In the genomic region with DNA sequence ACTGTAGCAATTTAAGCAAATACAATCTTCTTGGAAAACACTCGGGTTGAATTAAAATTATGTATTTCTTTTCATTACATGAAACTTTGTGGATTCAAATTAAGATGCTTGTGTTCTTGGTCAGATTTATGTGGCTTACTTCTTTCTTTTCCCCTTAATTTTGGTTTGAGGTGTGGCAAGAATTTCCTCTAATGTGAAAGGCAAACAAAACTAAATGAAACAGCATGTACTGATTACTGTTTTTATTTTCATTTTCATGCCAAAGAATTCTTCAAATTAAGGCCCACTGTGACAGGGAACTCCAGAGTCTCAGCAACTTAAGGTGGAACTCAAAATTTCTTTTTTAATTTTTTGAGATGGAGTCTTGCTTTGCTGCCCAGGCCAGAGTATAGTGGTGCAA, we compare ENCODE assay signal across 15 cellular contexts. TPM values are rescaled to one million over a fixed set of nuclear protein-coding genes. Genes with fewer than 3 reads are reported as not detected.
A peak's percentile ranks its signal among the peaks of the same experiment; 100 is the strongest.
DNase-seq lines count a peak whose midpoint lies in the region; ATAC-seq and TF ChIP-seq lines count a peak whose summit lies in the region.
"Had no signal": no experiment of that assay in that cellular context is flagged by ENCODE, and none has a peak within 500 bp of the region (broad histone marks: within the 10 kb centered on the region; RNA-seq: fewer than 3 reads in every experiment).

A gene with protein sequence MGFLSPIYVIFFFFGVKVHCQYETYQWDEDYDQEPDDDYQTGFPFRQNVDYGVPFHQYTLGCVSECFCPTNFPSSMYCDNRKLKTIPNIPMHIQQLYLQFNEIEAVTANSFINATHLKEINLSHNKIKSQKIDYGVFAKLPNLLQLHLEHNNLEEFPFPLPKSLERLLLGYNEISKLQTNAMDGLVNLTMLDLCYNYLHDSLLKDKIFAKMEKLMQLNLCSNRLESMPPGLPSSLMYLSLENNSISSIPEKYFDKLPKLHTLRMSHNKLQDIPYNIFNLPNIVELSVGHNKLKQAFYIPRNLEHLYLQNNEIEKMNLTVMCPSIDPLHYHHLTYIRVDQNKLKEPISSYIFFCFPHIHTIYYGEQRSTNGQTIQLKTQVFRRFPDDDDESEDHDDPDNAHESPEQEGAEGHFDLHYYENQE (minus strand): TSS at position 132 of the 400 bp plus-strand sequence. CDS start 6,913 bp downstream, outside the sequence.

- ATAC-seq in SK-N-SH treated with all-trans-retinoic acid at 6 μM for 48 hours (no peak; the same call in 2 of the 3 replicates), psoas muscle (no peak)
- no peak for ATAC-seq in activated CD4-positive, CD25-positive, alpha-beta regulatory T cell treated with anti-CD3 and anti-CD28 coated beads, Interleukin-2, amount 50 U/mL, for 24 hours
- ATAC-seq: effector memory CD8-positive, alpha-beta T cell had no signal

- no peak for TF ChIP-seq CTCF in SK-N-SH (IDR thresholded peaks at IDR 0.05)
- TF ChIP-seq CTCF in fibroblast of the aortic adventitia (IDR thresholded peaks at IDR 0.05; ENCODE audit: insufficient read depth, low read length): no peak
- TF ChIP-seq CTCF in psoas muscle (IDR thresholded peaks at IDR 0.05): no peak

- H3K4me3 ChIP-seq in SK-N-SH (ENCODE audit: low read depth in 2 of 2, low read length in 1 of 2) (no peak within 1 kb of the TSS), fibroblast of the aortic adventitia (ENCODE audit: low read depth, low read length) (peak within 1 kb of the TSS; percentile 13), psoas muscle (peak within 1 kb of the TSS; percentile 4)

- no peak within 1 kb of the TSS for H3K9ac ChIP-seq in SK-N-SH

- H3K4me1 ChIP-seq in SK-N-SH (ENCODE audit: control insufficient read depth in 1 of 2, insufficient read depth in 2 of 2, low read depth in 1 of 2, low read length in 1 of 2): peaks cover 9 to 16% of the 10 kb centered on the region in 2 experiments
- H3K4me1 ChIP-seq in psoas muscle: no peaks in the 10 kb centered on the region

- H3K9me3 ChIP-seq in SK-N-SH (no peaks in the 10 kb centered on the region), psoas muscle (no peaks in the 10 kb centered on the region)

- no peak for TF ChIP-seq EP300 in SK-N-SH (IDR thresholded peaks at IDR 0.05; ENCODE audit: borderline replicate concordance in 1 of 2, low read depth in 1 of 2, low read length in 1 of 2)

- H3K27me3 ChIP-seq in SK-N-SH (ENCODE audit: insufficient read depth) (no peaks in the 10 kb centered on the region), psoas muscle (ENCODE audit: insufficient read depth in 3 of 3, low read length in 2 of 3) (no peaks in the 10 kb centered on the region)

- H3K27ac ChIP-seq in SK-N-SH (ENCODE audit: low read depth in 2 of 2, low read length in 1 of 2) (peak within 1 kb of the TSS; percentile 70 to 77), psoas muscle (no peak within 1 kb of the TSS)

- 39% methylated on average over 1 of the region's 1 CpG for whole genome bisulfite sequencing in SK-N-SH (ENCODE audit: low lambda C conversion rate)
- 31 to 35% (median 33%) methylated on average over 1 of the region's 1 CpG for WGBS in psoas muscle, 3 donors

- no peak for DNase-seq in SK-N-SH
- peak; percentile 54 for DNase-seq in fibroblast of the aortic adventitia (ENCODE audit: low read depth)
- no peak for DNase-seq in psoas muscle
- no peak for DNase-seq in cerebellar nuclear complex (lab: John Stamatoyannopoulos, UW)
- DNase-seq in occipital lobe (lab: John Stamatoyannopoulos, UW): no peak
- DNase-seq in amniotic stem cell (lab: John Stamatoyannopoulos, UW): no peak
- DNase-seq: 8988T; activated T-cell treated with anti-CD3 and anti-CD28 coated beads, Interleukin-2, amount 50 U/mL, for 24 hours; amygdala; COR-L47; effector memory CD8-positive, alpha-beta T cell; NCI-H2171 treated with DMSO at 0.1 percent for 48 hours had no signal

- no peaks in the 10 kb centered on the region for H3K36me3 ChIP-seq in SK-N-SH (replicated peaks in 1 of 2; ENCODE audit: control insufficient read depth in 1 of 2, insufficient read depth in 2 of 2, low read length in 1 of 2)
- H3K36me3 ChIP-seq in psoas muscle (ENCODE audit: insufficient read depth in 1 of 2, low read depth in 1 of 2): no peaks in the 10 kb centered on the region

- peak within 1 kb of the TSS; percentile 73 for H2AFZ ChIP-seq in SK-N-SH (ENCODE audit: low read depth)

- peaks cover 5% of the 10 kb centered on the region for H3F3A ChIP-seq in SK-N-SH (replicated peaks; ENCODE audit: insufficient read depth)

- no peaks in the 10 kb centered on the region for H3K79me2 ChIP-seq in SK-N-SH (ENCODE audit: insufficient read depth)

- H3K4me2 ChIP-seq in SK-N-SH: peak within 1 kb of the TSS; percentile 22; the same call in 1 of the 2 replicates

- TF ChIP-seq RAD21 in SK-N-SH (IDR thresholded peaks at IDR 0.05; ENCODE audit: low read length): no peak

- H3K9me2 ChIP-seq in SK-N-SH: no peaks in the 10 kb centered on the region

- CTCF ChIA-PET in SK-N-SH (lab: Yijun Ruan, JAX): interaction anchor here (1.3 to 1.6 kb wide), 2 partner anchors 15 to 96 kb away, joined by 3 to 7 read pairs; no protein-coding TSS in a partner anchor

- intact Hi-C loops in psoas muscle (cut with DNase I): no loop called here

- H4K20me1 ChIP-seq in SK-N-SH (ENCODE audit: insufficient read depth): no peaks in the 10 kb centered on the region

- POLR2A ChIA-PET in SK-N-SH (lab: Yijun Ruan, JAX): no interaction called here

TF ChIP-seq in SK-N-SH, 30 proteins besides CTCF, POLR2A, EP300 and RAD21:
- TF ChIP-seq RCOR1 (IDR thresholded peaks at IDR 0.05; ENCODE audit: low read length): no peak
- no peak for TF ChIP-seq NRF1 (IDR thresholded peaks at IDR 0.05; ENCODE audit: low read depth, low read length)
- TF ChIP-seq TEAD4 (IDR thresholded peaks at IDR 0.05; ENCODE audit: borderline replicate concordance, insufficient read depth): no peak
- TF ChIP-seq TAF1 (IDR thresholded peaks at IDR 0.05; ENCODE audit: borderline replicate concordance, low read depth, low read length): no peak
- TF ChIP-seq GABPA (IDR thresholded peaks at IDR 0.05; ENCODE audit: low read depth): no peak
- no peak for TF ChIP-seq POLR2AphosphoS5 (IDR thresholded peaks at IDR 0.05; ENCODE audit: low read depth, low read length)

TF ChIP-seq in SK-N-SH treated with all-trans-retinoic acid at 6 μM for 48 hours, 23 proteins besides CTCF, POLR2A, EP300 and RAD21:
- TF ChIP-seq BACH2 (CRISPR knock-in tag; IDR thresholded peaks at IDR 0.05; ENCODE audit: borderline replicate concordance) (no peak), OSR1 (CRISPR knock-in tag; IDR thresholded peaks at IDR 0.05) (no peak), ESRRG (CRISPR knock-in tag; IDR thresholded peaks at IDR 0.05) (no peak), ZFP3 (CRISPR knock-in tag; IDR thresholded peaks at IDR 0.05) (no peak), ZNF8 (CRISPR knock-in tag; IDR thresholded peaks at IDR 0.05) (no peak), RARB (CRISPR knock-in tag; IDR thresholded peaks at IDR 0.05) (no peak), TOX (CRISPR knock-in tag; IDR thresholded peaks at IDR 0.05; ENCODE audit: borderline replicate concordance) (no peak), ZC3H10 (CRISPR knock-in tag; IDR thresholded peaks at IDR 0.05) (no peak), TCF4 (CRISPR knock-in tag; IDR thresholded peaks at IDR 0.05; ENCODE audit: borderline replicate concordance) (no peak), ZFP30 (CRISPR knock-in tag; IDR thresholded peaks at IDR 0.05) (no peak), ZNF70 (CRISPR knock-in tag; IDR thresholded peaks at IDR 0.05) (no peak), ISL1 (CRISPR knock-in tag; IDR thresholded peaks at IDR 0.05) (no peak)
- TF ChIP-seq, protein P1, sequence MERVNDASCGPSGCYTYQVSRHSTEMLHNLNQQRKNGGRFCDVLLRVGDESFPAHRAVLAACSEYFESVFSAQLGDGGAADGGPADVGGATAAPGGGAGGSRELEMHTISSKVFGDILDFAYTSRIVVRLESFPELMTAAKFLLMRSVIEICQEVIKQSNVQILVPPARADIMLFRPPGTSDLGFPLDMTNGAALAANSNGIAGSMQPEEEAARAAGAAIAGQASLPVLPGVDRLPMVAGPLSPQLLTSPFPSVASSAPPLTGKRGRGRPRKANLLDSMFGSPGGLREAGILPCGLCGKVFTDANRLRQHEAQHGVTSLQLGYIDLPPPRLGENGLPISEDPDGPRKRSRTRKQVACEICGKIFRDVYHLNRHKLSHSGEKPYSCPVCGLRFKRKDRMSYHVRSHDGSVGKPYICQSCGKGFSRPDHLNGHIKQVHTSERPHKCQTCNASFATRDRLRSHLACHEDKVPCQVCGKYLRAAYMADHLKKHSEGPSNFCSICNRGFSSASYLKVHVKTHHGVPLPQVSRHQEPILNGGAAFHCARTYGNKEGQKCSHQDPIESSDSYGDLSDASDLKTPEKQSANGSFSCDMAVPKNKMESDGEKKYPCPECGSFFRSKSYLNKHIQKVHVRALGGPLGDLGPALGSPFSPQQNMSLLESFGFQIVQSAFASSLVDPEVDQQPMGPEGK (CRISPR knock-in tag; IDR thresholded peaks at IDR 0.05; ENCODE audit: borderline replicate concordance): no peak
- TF ChIP-seq, protein P2, sequence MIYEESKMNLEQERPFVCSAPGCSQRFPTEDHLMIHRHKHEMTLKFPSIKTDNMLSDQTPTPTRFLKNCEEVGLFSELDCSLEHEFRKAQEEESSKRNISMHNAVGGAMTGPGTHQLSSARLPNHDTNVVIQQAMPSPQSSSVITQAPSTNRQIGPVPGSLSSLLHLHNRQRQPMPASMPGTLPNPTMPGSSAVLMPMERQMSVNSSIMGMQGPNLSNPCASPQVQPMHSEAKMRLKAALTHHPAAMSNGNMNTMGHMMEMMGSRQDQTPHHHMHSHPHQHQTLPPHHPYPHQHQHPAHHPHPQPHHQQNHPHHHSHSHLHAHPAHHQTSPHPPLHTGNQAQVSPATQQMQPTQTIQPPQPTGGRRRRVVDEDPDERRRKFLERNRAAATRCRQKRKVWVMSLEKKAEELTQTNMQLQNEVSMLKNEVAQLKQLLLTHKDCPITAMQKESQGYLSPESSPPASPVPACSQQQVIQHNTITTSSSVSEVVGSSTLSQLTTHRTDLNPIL (CRISPR knock-in tag; IDR thresholded peaks at IDR 0.05; ENCODE audit: low read depth): no peak

RNA-seq across cellular contexts. Expression of the gene that starts here (rescaled TPM):
- polyA plus RNA-seq in SK-N-SH (2012; rRNA removed) (0.03 TPM in 1 of 2 replicates, not detected in the other), psoas muscle (under 1 TPM; 0.45 to 0.98 (median 0.68) TPM)
- 0.03 and 0.05 TPM in 2 replicates for polyA plus RNA-seq in SK-N-SH (2012; cell fraction: cytosol; rRNA removed)
- not detected in 2 replicates for polyA plus RNA-seq in SK-N-SH (2012; cell fraction: nucleus; rRNA removed)
- total RNA-seq in fibroblast of the aortic adventitia (ENCODE audit: low replicate concordance) (0.33 and 16.1 TPM in 2 replicates), psoas muscle (1 to 10 TPM in 1 of 4 donors, under 1 TPM in 3; 0.12 to 1.7 (median 0.73) TPM), occipital lobe (2.5 TPM)
- total RNA-seq: progenitor cell of endocrine pancreas had no signal

Comparison
In these comparisons a context has a peak if more than half of its experiments do, and no peak if none do; other contexts are left out.
1. H3K4me3 ChIP-seq: peak in fibroblast of the aortic adventitia (single experiment) and psoas muscle (single experiment); none in SK-N-SH (0 of 2).